19 cellular contexts compared by ENCODE assay signal in the genomic region with DNA sequence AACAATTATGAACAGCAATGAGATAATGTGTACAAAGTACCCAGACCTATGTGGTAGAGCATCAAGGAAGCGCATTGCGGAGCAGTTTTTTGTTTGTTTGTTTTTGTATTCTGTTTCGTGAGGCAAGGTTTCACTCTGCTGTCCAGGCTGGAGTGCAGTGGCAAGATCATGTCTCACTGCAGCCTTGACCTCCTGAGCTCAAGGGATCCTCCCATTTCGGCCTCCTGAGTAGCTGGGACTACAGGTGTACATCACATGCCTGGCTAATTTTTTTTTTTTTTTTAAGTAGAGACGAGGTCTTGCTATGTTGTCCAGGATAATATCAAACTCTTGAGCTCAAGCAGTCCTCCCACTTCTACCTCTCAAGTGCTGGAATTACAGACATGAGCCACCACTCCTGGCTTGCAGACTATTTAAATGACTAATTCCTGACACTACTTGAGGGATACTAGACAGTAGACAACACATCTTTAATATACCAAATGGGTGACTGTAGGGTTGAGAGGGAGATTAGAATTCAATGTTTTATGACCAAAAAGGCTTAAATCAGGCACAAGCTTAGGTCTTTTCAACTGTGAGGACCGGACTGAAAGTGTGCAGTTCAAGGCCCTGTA. TPM values are rescaled to one million over a fixed set of nuclear protein-coding genes. Genes with fewer than 3 reads are reported as not detected.
A peak's percentile ranks its signal among the peaks of the same experiment; 100 is the strongest.
DNase-seq lines count a peak whose midpoint lies in the region; ATAC-seq, FAIRE-seq and TF ChIP-seq lines count a peak whose summit lies in the region.
"Had no signal": no experiment of that assay in that cellular context is flagged by ENCODE, and none has a peak within 500 bp of the region (broad histone marks: within the 10 kb centered on the region; RNA-seq: fewer than 3 reads in every experiment).

No MANE protein-coding gene starts in this region.

- H3K36me3 Mint-ChIP-seq in activated T-cell treated with anti-CD3 and anti-CD28 coated beads, Interleukin-2, amount 50 U/mL, for 24 hours (ENCODE audit: low read depth): no peaks in the 10 kb centered on the region

- no peak overlapping the region for H3K4me3 Mint-ChIP-seq in activated T-cell treated with anti-CD3 and anti-CD28 coated beads, Interleukin-2, amount 50 U/mL, for 24 hours
- H3K4me3 Mint-ChIP-seq: H9 had no signal

- no peak overlapping the region for H2BK12ac ChIP-seq in H1 (ENCODE audit: low read depth, low read length)

- no peak for TF ChIP-seq POLR2A in H1 (IDR thresholded peaks at IDR 0.05; ENCODE audit: control extremely low read depth in 1 of 2, low read depth in 2 of 2, low read length in 2 of 2)

- H4K5ac ChIP-seq in H1 (ENCODE audit: insufficient read length, low read depth, low read length) (no peak overlapping the region), mesendoderm (ENCODE audit: low read length) (no peak overlapping the region)

- H3K4me3 ChIP-seq in H1 (ENCODE audit: extremely low read depth in 1 of 4, insufficient read depth in 2 of 4, low read depth in 3 of 4, low read length in 4 of 4) (no peak overlapping the region), mesendoderm (ENCODE audit: low read length) (no peak overlapping the region)
- H3K4me3 ChIP-seq: A549 had no signal

- H3K27ac ChIP-seq in H1 (ENCODE audit: low read depth, low read length): no peak overlapping the region
- H3K27ac ChIP-seq in mesendoderm (ENCODE audit: low read depth, low read length): no peak overlapping the region
- H3K27ac ChIP-seq: A549 had no signal

- H3K14ac ChIP-seq in H1 (ENCODE audit: insufficient read length): no peak overlapping the region

- H3K23ac ChIP-seq in H1 (ENCODE audit: insufficient read length) (no peak overlapping the region), mesendoderm (ENCODE audit: low read length) (no peak overlapping the region)

- no peaks in the 10 kb centered on the region for H3K9me3 ChIP-seq in H1 (ENCODE audit: insufficient read depth in 2 of 2, low read depth in 1 of 2, low read length in 1 of 2)
- H3K9me3 ChIP-seq: A549 had no signal

- H2BK120ac ChIP-seq in H1 (replicated peaks; ENCODE audit: low read depth, low read length) (no peak overlapping the region), mesendoderm (ENCODE audit: low read depth, low read length) (no peak overlapping the region)

- no peaks in the 10 kb centered on the region for H3K27me3 ChIP-seq in H1 (replicated peaks in 1 of 4; ENCODE audit: control insufficient read depth in 3 of 4, extremely low read depth in 1 of 4, insufficient read depth in 3 of 4, low read length in 3 of 4)
- H3K27me3 ChIP-seq in mesendoderm (ENCODE audit: insufficient read depth, low read length, poor library complexity): no peaks in the 10 kb centered on the region

- no peak overlapping the region for H4K8ac ChIP-seq in H1 (ENCODE audit: extremely low read depth, insufficient read depth, low read length)
- no peak overlapping the region for H4K8ac ChIP-seq in mesendoderm (ENCODE audit: low read depth, low read length)

- no peaks in the 10 kb centered on the region for H3K27me3 Mint-ChIP-seq in activated T-cell treated with anti-CD3 and anti-CD28 coated beads, Interleukin-2, amount 50 U/mL, for 24 hours

- H3K18ac ChIP-seq in H1 (ENCODE audit: extremely low read depth, low read length): no peak overlapping the region
- peak overlapping the region; percentile 69 for H3K18ac ChIP-seq in mesendoderm (ENCODE audit: low read length)

- H3K79me2 ChIP-seq in H1 (ENCODE audit: control insufficient read depth in 1 of 2, insufficient read depth in 2 of 2, low read length in 2 of 2) (no peaks in the 10 kb centered on the region), mesendoderm (ENCODE audit: control insufficient read depth, insufficient read depth, low read length) (no peaks in the 10 kb centered on the region)

- H2BK5ac ChIP-seq in H1 (ENCODE audit: low read depth, low read length) (no peak overlapping the region), mesendoderm (ENCODE audit: low read length) (no peak overlapping the region)

- DNase-seq in EH (ENCODE audit: low read depth) (peak; percentile 65), M059J (ENCODE audit: low read depth) (peak; percentile 39), H1 (ENCODE audit: low read depth in 1 of 2, low spot score in 2 of 2) (no peak), mesendoderm (no peak), GM13976 (ENCODE audit: low spot score) (no peak)
- no peak for DNase-seq in activated T-cell treated with anti-CD3 and anti-CD28 coated beads, Interleukin-2, amount 50 U/mL, for 24 hours
- DNase-seq: AML-193, DMS79 treated with DMSO at 0.1 percent for 48 hours, H9, NCI-H1092, NCI-H1694 treated with DMSO at 0.1 percent for 48 hours, NCI-H446, NCI-H82, SHP77 had no signal

- no peak for TF ChIP-seq EP300 in H1 (IDR thresholded peaks at IDR 0.05; ENCODE audit: borderline replicate concordance in 1 of 2, low read depth in 2 of 2, low read length in 2 of 2)

- H2AK5ac ChIP-seq in H1 (ENCODE audit: low read depth, low read length) (no peak overlapping the region), mesendoderm (ENCODE audit: low read length) (no peak overlapping the region)

- no peaks in the 10 kb centered on the region for H3K36me3 ChIP-seq in H1 (ENCODE audit: control insufficient read depth in 2 of 4, insufficient read depth in 4 of 4, low read length in 3 of 4)
- no peaks in the 10 kb centered on the region for H3K36me3 ChIP-seq in mesendoderm (ENCODE audit: control insufficient read depth, insufficient read depth, low read length)

- no peak for TF ChIP-seq RAD21 in H1 (IDR thresholded peaks at IDR 0.05 in 1 of 2, conservative IDR thresholded peaks at IDR 0.05 in 1 of 2; ENCODE audit: low read depth in 2 of 2, low read length in 2 of 2)

- H3K79me1 ChIP-seq in H1 (ENCODE audit: low read depth, low read length) (no peaks in the 10 kb centered on the region), mesendoderm (ENCODE audit: low read length) (no peaks in the 10 kb centered on the region)

- no peaks in the 10 kb centered on the region for H3K4me1 Mint-ChIP-seq in activated T-cell treated with anti-CD3 and anti-CD28 coated beads, Interleukin-2, amount 50 U/mL, for 24 hours (ENCODE audit: low read depth)
- H3K4me1 Mint-ChIP-seq: H9 had no signal

- H3K9ac ChIP-seq in H1 (replicated peaks in 1 of 4; ENCODE audit: extremely low read depth in 1 of 4, low read depth in 3 of 4, low read length in 3 of 4): no peak overlapping the region
- no peak overlapping the region for H3K9ac ChIP-seq in mesendoderm (ENCODE audit: low read length)

- CTCF ChIA-PET in H1 (lab: Charles Lee; ENCODE audit: partially characterized antibody): interaction anchor here (0.6 to 4.2 kb wide), 11 partner anchors 10 to 164 kb away, joined by 3 to 48 read pairs (median 3); no protein-coding TSS in a partner anchor

- in situ Hi-C loops in GM13976 (cut with MboI; ENCODE audit: low sequenced_read_pairs, unreplicated experiment): no loop called here

- POLR2A ChIA-PET in H1 (lab: Charles Lee; ENCODE audit: partially characterized antibody): no interaction called here

- H3K56ac ChIP-seq in H1 (replicated peaks; ENCODE audit: insufficient read length, low read depth, low read length) (no peak overlapping the region), mesendoderm (ENCODE audit: low read length) (no peak overlapping the region)

- FAIRE-seq in H1 (lab: Jason Lieb, UNC): no peak
- FAIRE-seq: A549, HTR-8/SVneo had no signal

- H3K27ac Mint-ChIP-seq in activated T-cell treated with anti-CD3 and anti-CD28 coated beads, Interleukin-2, amount 50 U/mL, for 24 hours: no peak overlapping the region
- H3K27ac Mint-ChIP-seq: H9 had no signal

- WGBS in H1 (ENCODE audit: extremely low coverage in 1 of 2, insufficient coverage in 1 of 2, insufficient read length in 1 of 2, insufficient replicate concordance in 2 of 2, low coverage in 1 of 2, low lambda C conversion rate in 2 of 2, missing lambda C conversion rate in 1 of 2), 2 experiments: 89% methylated on average over 6 of the region's 6 CpGs; no CpG with 5 or more reads in 1 of the 2 experiments
- WGBS in mesendoderm (ENCODE audit: extremely low coverage, insufficient coverage, low lambda C conversion rate): no CpG with 5 or more reads among the region's 6 CpGs

- H3K4me1 ChIP-seq in H1 (replicated peaks in 1 of 4; ENCODE audit: control insufficient read depth in 3 of 4, insufficient read depth in 4 of 4, low read length in 3 of 4) (no peaks in the 10 kb centered on the region), mesendoderm (ENCODE audit: control insufficient read depth, low read depth, low read length) (no peaks in the 10 kb centered on the region)
- H3K4me1 ChIP-seq: A549 had no signal

- H4K91ac ChIP-seq in H1 (replicated peaks; ENCODE audit: insufficient read length, low read length): no peak overlapping the region

- no peaks in the 10 kb centered on the region for H4K20me1 ChIP-seq in H1 (replicated peaks in 1 of 2; ENCODE audit: control insufficient read depth in 1 of 2, insufficient read depth in 2 of 2, low read length in 2 of 2)

- H3K4me2 ChIP-seq in H1 (ENCODE audit: insufficient read depth in 1 of 2, low read depth in 2 of 2, low read length in 2 of 2) (no peak overlapping the region), mesendoderm (ENCODE audit: low read length) (no peak overlapping the region)
- H3K4me2 ChIP-seq: A549 had no signal

- H2BK20ac ChIP-seq in H1 (ENCODE audit: low read length): no peak overlapping the region

- no peak overlapping the region for H2BK15ac ChIP-seq in H1 (ENCODE audit: low read length)
- H2BK15ac ChIP-seq in mesendoderm (replicated peaks; ENCODE audit: low read depth): peak overlapping the region; percentile 46

- no peaks in the 10 kb centered on the region for H3K23me2 ChIP-seq in H1 (ENCODE audit: low read depth, low read length)

- H2AFZ ChIP-seq in H1 (ENCODE audit: low read length): 0 out of 2 replicates have a peak overlapping the region, but pooled peaks have one; percentile 50

- no peaks in the 10 kb centered on the region for H3K9me3 Mint-ChIP-seq in activated T-cell treated with anti-CD3 and anti-CD28 coated beads, Interleukin-2, amount 50 U/mL, for 24 hours
- H3K9me3 Mint-ChIP-seq: H9 had no signal

- no peak for TF ChIP-seq CTCF in H1 (IDR thresholded peaks at IDR 0.05; ENCODE audit: control extremely low read depth in 1 of 3, insufficient read depth in 1 of 3, low read depth in 1 of 3, low read length in 3 of 3)
- TF ChIP-seq CTCF in GM13976 (IDR thresholded peaks at IDR 0.05; ENCODE audit: borderline replicate concordance, control extremely low read depth, extremely low read depth, insufficient read depth, missing control alignments): no peak

- ATAC-seq in HG02759 (IDR thresholded peaks at IDR 0.05; ENCODE audit: unreplicated experiment): no peak
- ATAC-seq: A549, Panc1, SK-N-SH treated with all-trans-retinoic acid at 6 μM for 48 hours had no signal

- H3K4ac ChIP-seq in H1 (replicated peaks; ENCODE audit: insufficient read length, low read depth, low read length) (no peak overlapping the region), mesendoderm (ENCODE audit: low read depth, low read length) (no peak overlapping the region)

RNA-seq across cellular contexts. Expression of gene OR51B4, which starts 12.7 kb away (rescaled TPM):
- 2.0 TPM in 1 of 2 replicates, not detected in the other for total RNA-seq in M059J (2014; rRNA removed; shearing (Covaris generic))
- total RNA-seq in H1 (2021; fragmentation: NEBNext Ultra II Directional; extraction: Animal tissue kit (Norgen Biotek cat#: 25700)): not detected in 2 replicates
- polyA plus RNA-seq in H1 (2011; rRNA removed): not detected in 2 replicates
- not detected for polyA plus RNA-seq in H1 (2011; cell fraction: cytosol; rRNA removed)
- 0.50 TPM for polyA plus RNA-seq in H1 (2011; cell fraction: nucleus; rRNA removed)
- polyA plus RNA-seq in H1 (2012, experiment 1 of 2): not detected in 4 replicates
- polyA plus RNA-seq in H1 (2012, experiment 2 of 2): not detected
- not detected for polyA plus RNA-seq in H1 (2013, experiment 1 of 2)
- polyA plus RNA-seq in H1 (2013, experiment 2 of 2): not detected
- 0.59 TPM in 1 of 2 replicates, not detected in the other for polyA minus RNA-seq in H1 (2011; rRNA and poly(A)+ RNA removed)
- not detected for polyA minus RNA-seq in H1 (2011; cell fraction: cytosol; rRNA and poly(A)+ RNA removed)
- polyA minus RNA-seq in H1 (2011; cell fraction: nucleus; rRNA and poly(A)+ RNA removed): 0.70 TPM
- not detected for polyA plus RNA-seq in mesendoderm (2013, experiment 1 of 2)
- polyA plus RNA-seq in mesendoderm (2013, experiment 2 of 2): not detected
- total RNA-seq: H9 had no signal
- polyA plus RNA-seq: A549 had no signal

RNA-seq across cellular contexts. Expression of gene HBE1, which starts 19.3 kb away (rescaled TPM):
- 2.2 and 7.0 TPM in 2 replicates for total RNA-seq in M059J (2014; rRNA removed; shearing (Covaris generic))
- not detected in 2 replicates for total RNA-seq in H1 (2021; fragmentation: NEBNext Ultra II Directional; extraction: Animal tissue kit (Norgen Biotek cat#: 25700))
- 0.20 and 0.39 TPM in 2 replicates for polyA plus RNA-seq in H1 (2011; rRNA removed)
- polyA plus RNA-seq in H1 (2011; cell fraction: cytosol; rRNA removed): 0.18 TPM
- not detected for polyA plus RNA-seq in H1 (2011; cell fraction: nucleus; rRNA removed)
- not detected in 4 replicates for polyA plus RNA-seq in H1 (2012, experiment 1 of 2)
- not detected for polyA plus RNA-seq in H1 (2012, experiment 2 of 2)
- 0.10 TPM for polyA plus RNA-seq in H1 (2013, experiment 1 of 2)
- 0.11 TPM for polyA plus RNA-seq in H1 (2013, experiment 2 of 2)
- 1.1 TPM in 1 of 2 replicates, not detected in the other for polyA minus RNA-seq in H1 (2011; rRNA and poly(A)+ RNA removed)
- 4.2 TPM for polyA minus RNA-seq in H1 (2011; cell fraction: cytosol; rRNA and poly(A)+ RNA removed)
- 3.0 TPM for polyA minus RNA-seq in H1 (2011; cell fraction: nucleus; rRNA and poly(A)+ RNA removed)
- 0.08 TPM for polyA plus RNA-seq in mesendoderm (2013, experiment 1 of 2)
- 0.15 TPM for polyA plus RNA-seq in mesendoderm (2013, experiment 2 of 2)
- total RNA-seq: H9 had no signal

RNA-seq across cellular contexts. Expression of gene HBG2, which starts 34.4 kb away (rescaled TPM):
- total RNA-seq in M059J (2014; rRNA removed; shearing (Covaris generic)): not detected in 2 replicates
- not detected in 2 replicates for total RNA-seq in H1 (2021; fragmentation: NEBNext Ultra II Directional; extraction: Animal tissue kit (Norgen Biotek cat#: 25700))
- polyA plus RNA-seq in H1 (2011; rRNA removed): 0.19 and 0.23 TPM in 2 replicates
- not detected for polyA plus RNA-seq in H1 (2011; cell fraction: cytosol; rRNA removed)
- 0.29 TPM for polyA plus RNA-seq in H1 (2011; cell fraction: nucleus; rRNA removed)
- polyA plus RNA-seq in H1 (2012, experiment 1 of 2): not detected in 4 replicates
- polyA plus RNA-seq in H1 (2012, experiment 2 of 2): not detected
- not detected for polyA plus RNA-seq in H1 (2013, experiment 1 of 2)
- polyA plus RNA-seq in H1 (2013, experiment 2 of 2): not detected
- polyA minus RNA-seq in H1 (2011; rRNA and poly(A)+ RNA removed): 1.1 and 1.8 TPM in 2 replicates
- polyA minus RNA-seq in H1 (2011; cell fraction: cytosol; rRNA and poly(A)+ RNA removed): 28.5 TPM
- not detected for polyA minus RNA-seq in H1 (2011; cell fraction: nucleus; rRNA and poly(A)+ RNA removed)
- polyA plus RNA-seq in mesendoderm (2013, experiment 1 of 2): 0.21 TPM
- 0.21 TPM for polyA plus RNA-seq in mesendoderm (2013, experiment 2 of 2)
- total RNA-seq: H9 had no signal
- polyA plus RNA-seq: A549 had no signal

RNA-seq across cellular contexts. Expression of gene OR51B2, which starts 35.1 kb away (rescaled TPM):
- not detected in 2 replicates for total RNA-seq in M059J (2014; rRNA removed; shearing (Covaris generic))
- total RNA-seq in H1 (2021; fragmentation: NEBNext Ultra II Directional; extraction: Animal tissue kit (Norgen Biotek cat#: 25700)): not detected in 2 replicates
- polyA plus RNA-seq in H1 (2011; rRNA removed): not detected in 2 replicates
- polyA plus RNA-seq in H1 (2011; cell fraction: cytosol; rRNA removed): not detected
- polyA plus RNA-seq in H1 (2011; cell fraction: nucleus; rRNA removed): not detected
- polyA plus RNA-seq in H1 (2012, experiment 1 of 2): not detected in 4 replicates
- not detected for polyA plus RNA-seq in H1 (2012, experiment 2 of 2)
- not detected for polyA plus RNA-seq in H1 (2013, experiment 1 of 2)
- not detected for polyA plus RNA-seq in H1 (2013, experiment 2 of 2)
- 0.60 TPM in 1 of 2 replicates, not detected in the other for polyA minus RNA-seq in H1 (2011; rRNA and poly(A)+ RNA removed)
- polyA minus RNA-seq in H1 (2011; cell fraction: cytosol; rRNA and poly(A)+ RNA removed): not detected
- 2.2 TPM for polyA minus RNA-seq in H1 (2011; cell fraction: nucleus; rRNA and poly(A)+ RNA removed)
- polyA plus RNA-seq in mesendoderm (2013, experiment 1 of 2): not detected
- polyA plus RNA-seq in mesendoderm (2013, experiment 2 of 2): not detected
- total RNA-seq: H9 had no signal
- polyA plus RNA-seq: A549 had no signal

RNA-seq across cellular contexts. Expression of gene HBG1, which starts 39.4 kb away (rescaled TPM):
- total RNA-seq in M059J (2014; rRNA removed; shearing (Covaris generic)): not detected in 2 replicates
- not detected in 2 replicates for total RNA-seq in H1 (2021; fragmentation: NEBNext Ultra II Directional; extraction: Animal tissue kit (Norgen Biotek cat#: 25700))
- polyA plus RNA-seq in H1 (2011; rRNA removed): 0.26 TPM in 1 of 2 replicates, not detected in the other
- polyA plus RNA-seq in H1 (2011; cell fraction: cytosol; rRNA removed): not detected
- polyA plus RNA-seq in H1 (2011; cell fraction: nucleus; rRNA removed): not detected
- polyA plus RNA-seq in H1 (2012, experiment 1 of 2): not detected in 4 replicates
- polyA plus RNA-seq in H1 (2012, experiment 2 of 2): not detected
- 0.14 TPM for polyA plus RNA-seq in H1 (2013, experiment 1 of 2)
- polyA plus RNA-seq in H1 (2013, experiment 2 of 2): 0.07 TPM
- 1.8 TPM in 1 of 2 replicates, not detected in the other for polyA minus RNA-seq in H1 (2011; rRNA and poly(A)+ RNA removed)
- polyA minus RNA-seq in H1 (2011; cell fraction: cytosol; rRNA and poly(A)+ RNA removed): 16.3 TPM
- not detected for polyA minus RNA-seq in H1 (2011; cell fraction: nucleus; rRNA and poly(A)+ RNA removed)
- 0.18 TPM for polyA plus RNA-seq in mesendoderm (2013, experiment 1 of 2)
- polyA plus RNA-seq in mesendoderm (2013, experiment 2 of 2): 0.06 TPM
- total RNA-seq: H9 had no signal
- polyA plus RNA-seq: A549 had no signal

Comparison
In these comparisons a context has a peak if more than half of its experiments do, and no peak if none do; other contexts are left out.
1. DNase-seq: peak in EH (single experiment) and M059J (single experiment); none in H1 (0 of 2), mesendoderm (single experiment), activated T-cell treated with anti-CD3 and anti-CD28 coated beads, Interleukin-2, amount 50 U/mL, for 24 hours (single experiment) and GM13976 (single experiment).